Comparison of ENCODE assay signal across 9 cellular contexts in genomic region chr3:187642861-187643260, GRCh38. TPM values are rescaled to one million over a fixed set of nuclear protein-coding genes. Genes with fewer than 3 reads are reported as not detected.
"Had no signal": no experiment of that assay in that cellular context is flagged by ENCODE, and none has a peak within 500 bp of the region (broad histone marks: within the 10 kb centered on the region; RNA-seq: fewer than 3 reads in every experiment).

No MANE protein-coding gene starts in this region.

- H3K27ac ChIP-seq: GM23248 had no signal

- H3K9ac ChIP-seq: GM23248 had no signal

- H3K4me3 ChIP-seq: GM23248, K562 had no signal

- ATAC-seq: K562 had no signal

- DNase-seq: GM23248, GOT3, H9, HCEC 1CT, IMR-90, KG1 had no signal

RNA-seq across cellular contexts. Expression of gene SST, which starts 27.3 kb away (rescaled TPM):
- total RNA-seq: GM23248, H4, H9, HT-29, IMR-90, K562 had no signal

RNA-seq across cellular contexts. Expression of gene RTP2, which starts 59.5 kb away (rescaled TPM):
- total RNA-seq: GM23248, H4, H9, HT-29, IMR-90, K562 had no signal
